ENCODE assay signal across 36 cellular contexts in the genomic region with DNA sequence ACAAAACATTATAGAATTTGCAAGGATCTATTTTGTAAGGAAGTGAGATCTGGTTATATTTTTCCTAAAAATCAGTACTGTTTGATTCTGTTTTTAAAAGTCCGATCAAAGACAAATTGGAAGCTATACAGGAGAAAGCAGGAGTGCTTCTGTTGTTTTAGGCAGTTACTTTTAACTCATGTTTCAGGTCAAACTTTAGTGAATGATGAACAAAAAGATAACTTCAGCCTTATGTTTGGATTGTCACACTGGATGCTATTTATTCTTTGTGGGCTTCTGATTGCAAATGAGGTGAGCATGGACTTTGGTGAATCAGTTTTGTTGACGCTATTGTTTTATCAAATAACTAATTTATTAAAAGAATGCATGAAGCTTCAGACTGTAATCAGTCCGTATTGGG.
"Had no signal": no experiment of that assay in that cellular context is flagged by ENCODE, and none has a peak within 500 bp of the region (broad histone marks: within the 10 kb centered on the region; RNA-seq: fewer than 3 reads in every experiment).

No MANE protein-coding gene starts in this region.

- H3K27ac ChIP-seq: KMS-11 had no signal

- H3K27me3 ChIP-seq: MG63 had no signal

- H3K9me3 ChIP-seq: MG63 had no signal

- H3K4me3 ChIP-seq: MG63 had no signal

- DNase-seq: Karpas-422, Kasumi-1, KG1, MG63, MM.1S, MV-4-11, NCI-H1048, NCI-H1092, NCI-H1092 treated with DMSO at 0.1 percent for 48 hours, NCI-H1105, NCI-H1105 treated with DMSO at 0.1 percent for 48 hours, NCI-H1417, NCI-H1417 treated with DMSO at 0.1 percent for 48 hours, NCI-H1436, NCI-H1436 treated with DMSO at 0.1 percent for 48 hours, NCI-H146, NCI-H1694, NCI-H1694 treated with DMSO at 0.1 percent for 48 hours, NCI-H187, NCI-H187 treated with DMSO at 0.1 percent for 48 hours, NCI-H1930, NCI-H2029, NCI-H2029 treated with DMSO at 0.1 percent for 48 hours, NCI-H2081, NCI-H2081 treated with DMSO at 0.1 percent for 48 hours, NCI-H2107, NCI-H2171, NCI-H2171 treated with DMSO at 0.1 percent for 48 hours, NCI-H2227 treated with DMSO at 0.1 percent for 48 hours, NCI-H226, NCI-H345, NCI-H446, NCI-H446 treated with DMSO at 0.1 percent for 48 hours, NCI-H510A, NCI-H510A treated with DMSO at 0.1 percent for 48 hours had no signal

- H3K4me2 ChIP-seq: KMS-11 had no signal

- H3K9ac ChIP-seq: KMS-11 had no signal

- H3K36me3 ChIP-seq: MG63 had no signal
